In genomic region chr10:43752682-43753081, GRCh38 we compare ENCODE assay signal across 33 cellular contexts.
"Had no signal": no experiment of that assay in that cellular context is flagged by ENCODE, and none has a peak within 500 bp of the region (broad histone marks: within the 10 kb centered on the region; RNA-seq: fewer than 3 reads in every experiment).

No MANE protein-coding gene starts in this region.

- FAIRE-seq: astrocyte, bronchial epithelial cell, TTC549 had no signal

- ATAC-seq: activated CD8-positive, alpha-beta T cell treated with anti-CD3 and anti-CD28 coated beads for 36 hours; activated naive CD4-positive, alpha-beta T cell treated with anti-CD3 and anti-CD28 coated beads, Interleukin-2, amount 50 U/mL, for 72 hours; activated T-cell treated with anti-CD3 and anti-CD28 coated beads, Interleukin-2, amount 50 U/mL, for 4 hours; activated T-cell treated with anti-CD3 and anti-CD28 coated beads, Interleukin-2, amount 50 U/mL, for 72 hours; activated T-helper 17 cell treated with anti-CD3 and anti-CD28 coated beads, Interleukin-2, amount 50 U/mL, for 72 hours had no signal

- H3K27me3 ChIP-seq: adrenal gland, cardiac muscle cell had no signal

- DNase-seq: activated B cell treated with CpG ODN at 0.5 μM for 24 hours; activated CD4-positive, alpha-beta memory T cell treated with anti-CD3 and anti-CD28 coated beads for 36 hours; activated CD4-positive, alpha-beta T cell treated with anti-CD3 and anti-CD28 coated beads for 4 hours; activated CD4-positive, alpha-beta T cell treated with anti-CD3 and anti-CD28 coated beads, Interleukin-2, amount 10 ng/mL, durations not matched to agents 24 days and 14 days; activated CD4-positive, alpha-beta T cell treated with anti-CD3 and anti-CD28 coated beads, Interleukin-2, amount 50 U/mL, for 1 hour; activated CD4-positive, alpha-beta T cell treated with anti-CD3 and anti-CD28 coated beads, Interleukin-2, amount 50 U/mL, for 4 hours; activated CD4-positive, CD25-positive, alpha-beta regulatory T cell treated with anti-CD3 and anti-CD28 coated beads, Interleukin-2, amount 50 U/mL, for 72 hours; activated CD8-positive, alpha-beta memory T cell treated with anti-CD3 and anti-CD28 coated beads, Interleukin-2, amount 50 U/mL, for 4 hours; activated CD8-positive, alpha-beta T cell treated with anti-CD3 and anti-CD28 coated beads for 36 hours; activated effector memory CD4-positive, alpha-beta T cell treated with anti-CD3 and anti-CD28 coated beads, Interleukin-2, amount 50 U/mL, for 16 hours; activated gamma-delta T cell treated with Interleukin-2 at 50 U/mL for 16 hours; activated naive CD4-positive, alpha-beta T cell; activated naive CD4-positive, alpha-beta T cell treated with anti-CD3 and anti-CD28 coated beads for 36 hours; activated naive CD4-positive, alpha-beta T cell treated with anti-CD3 and anti-CD28 coated beads, Interleukin-2, amount 50 U/mL, for 16 hours; activated naive CD8-positive, alpha-beta T cell treated with anti-CD3 and anti-CD28 coated beads for 36 hours; activated T-cell treated with anti-CD3 and anti-CD28 coated beads for 4 hours; activated T-cell treated with anti-CD3 and anti-CD28 coated beads, Interleukin-2, amount 50 U/mL, for 1 hour; activated T-cell treated with anti-CD3 and anti-CD28 coated beads, Interleukin-2, amount 50 U/mL, for 4 hours; activated T-cell treated with anti-CD3 and anti-CD28 coated beads, Interleukin-2, amount 50 U/mL, for 72 hours; adrenal gland; amniotic stem cell; aorta; caudate nucleus; T-helper 1 cell; T-helper 2 cell; T-helper 9 cell had no signal

- H3K4me3 ChIP-seq: adrenal gland, cardiac muscle cell had no signal

- H3K36me3 ChIP-seq: adrenal gland, cardiac muscle cell had no signal

- H3K27ac ChIP-seq: adrenal gland, cardiac muscle cell, VCaP had no signal

- H3K4me1 ChIP-seq: adrenal gland had no signal

- H3K9me3 ChIP-seq: adrenal gland had no signal
